ENCODE assay signal across 22 cellular contexts in the genomic region with DNA sequence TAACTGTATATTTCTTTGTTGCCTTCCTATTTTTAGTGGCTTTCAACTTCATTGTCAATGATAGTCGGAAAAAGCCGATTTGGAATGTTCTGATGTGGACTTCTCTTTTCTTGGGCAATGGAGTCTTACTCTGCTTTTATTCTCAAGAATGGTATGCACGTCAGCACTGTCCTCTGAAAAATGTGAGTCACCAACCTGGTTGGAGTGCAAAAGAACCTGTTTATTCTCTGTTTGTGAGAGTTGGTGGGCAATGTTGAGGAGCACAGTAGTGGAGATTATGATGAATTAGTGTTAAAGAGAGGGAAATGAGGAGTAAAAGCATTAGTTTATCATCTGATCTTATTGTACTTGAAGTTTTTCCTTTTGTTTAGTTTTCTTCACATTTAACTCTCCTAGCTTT. TPM values are rescaled to one million over a fixed set of nuclear protein-coding genes. Genes with fewer than 3 reads are reported as not detected.
A peak's percentile ranks its signal among the peaks of the same experiment; 100 is the strongest.
DNase-seq lines count a peak whose midpoint lies in the region; ATAC-seq and TF ChIP-seq lines count a peak whose summit lies in the region.
"Had no signal": no experiment of that assay in that cellular context is flagged by ENCODE, and none has a peak within 500 bp of the region (broad histone marks: within the 10 kb centered on the region; RNA-seq: fewer than 3 reads in every experiment).

No MANE protein-coding gene starts in this region.

- no peak for DNase-seq in stimulated activated naive CD8-positive, alpha-beta T cell treated with anti-CD3 and anti-CD28 coated beads, Interleukin-15, Interleukin-2, amounts not matched to agents 100 U/mL and 50 U/mL, for 24 hours
- DNase-seq in stimulated activated naive CD8-positive, alpha-beta T cell treated with anti-CD3 and anti-CD28 coated beads, Interleukin-15, amount 100 ng/mL, for 72 hours: no peak
- DNase-seq in activated naive CD8-positive, alpha-beta T cell treated with anti-CD3 and anti-CD28 coated beads for 36 hours: no peak
- DNase-seq in fibroblast of pulmonary artery (ENCODE audit: low read depth): peak; percentile 18
- no peak for DNase-seq in glomerular visceral epithelial cell (ENCODE audit: extremely low spot score)
- DNase-seq: ACHN, C1 segment of cervical spinal cord, DND-41, H7, HFFc6, KG1, NCI-H1694 treated with DMSO at 0.1 percent for 48 hours, NCI-H2107, NCI-H2227 treated with DMSO at 0.1 percent for 48 hours, NCI-H510A treated with DMSO at 0.1 percent for 48 hours, NCI-H774, PC-3 had no signal

- ATAC-seq in stimulated activated naive CD8-positive, alpha-beta T cell treated with anti-CD3 and anti-CD28 coated beads, Interleukin-15, Interleukin-2, amounts not matched to agents 100 U/mL and 50 U/mL, for 24 hours: peak; percentile 32
- no peak for ATAC-seq in stimulated activated naive CD8-positive, alpha-beta T cell treated with anti-CD3 and anti-CD28 coated beads, Interleukin-15, amount 100 ng/mL, for 72 hours
- no peak for ATAC-seq in HG03354 (IDR thresholded peaks at IDR 0.05; ENCODE audit: poor library complexity, severe bottlenecking, unreplicated experiment)
- ATAC-seq in GM18505 (IDR thresholded peaks at IDR 0.05; ENCODE audit: unreplicated experiment): no peak
- ATAC-seq: HepG2, PC-3 had no signal

- no peaks in the 10 kb centered on the region for H3K4me1 Mint-ChIP-seq in stimulated activated naive CD8-positive, alpha-beta T cell treated with anti-CD3 and anti-CD28 coated beads, Interleukin-15, amount 100 ng/mL, for 72 hours
- H3K4me1 Mint-ChIP-seq in activated naive CD8-positive, alpha-beta T cell treated with anti-CD3 and anti-CD28 coated beads for 36 hours: peaks cover 4% of the 10 kb centered on the region
- peaks cover 11% of the 10 kb centered on the region for H3K4me1 Mint-ChIP-seq in stimulated activated naive CD8-positive, alpha-beta T cell treated with anti-CD3 and anti-CD28 coated beads, Interleukin-15, Interleukin-2, amounts not matched to agents 100 ng/mL and 50 ng/mL, for 24 hours (ENCODE audit: low read depth)

- no peaks in the 10 kb centered on the region for H3K27me3 Mint-ChIP-seq in stimulated activated naive CD8-positive, alpha-beta T cell treated with anti-CD3 and anti-CD28 coated beads, Interleukin-15, amount 100 ng/mL, for 72 hours
- no peaks in the 10 kb centered on the region for H3K27me3 Mint-ChIP-seq in activated naive CD8-positive, alpha-beta T cell treated with anti-CD3 and anti-CD28 coated beads for 36 hours
- no peaks in the 10 kb centered on the region for H3K27me3 Mint-ChIP-seq in stimulated activated naive CD8-positive, alpha-beta T cell treated with anti-CD3 and anti-CD28 coated beads, Interleukin-15, Interleukin-2, amounts not matched to agents 100 ng/mL and 50 ng/mL, for 24 hours

- H3K36me3 Mint-ChIP-seq in activated naive CD8-positive, alpha-beta T cell treated with anti-CD3 and anti-CD28 coated beads for 36 hours: peaks cover 27% of the 10 kb centered on the region
- peaks cover 65% of the 10 kb centered on the region for H3K36me3 Mint-ChIP-seq in stimulated activated naive CD8-positive, alpha-beta T cell treated with anti-CD3 and anti-CD28 coated beads, Interleukin-15, Interleukin-2, amounts not matched to agents 100 ng/mL and 50 ng/mL, for 24 hours (ENCODE audit: low read depth)

- H3K4me3 ChIP-seq in fibroblast of pulmonary artery (replicated peaks; ENCODE audit: low read depth, low read length): no peak overlapping the region

- H3K27ac Mint-ChIP-seq in stimulated activated naive CD8-positive, alpha-beta T cell treated with anti-CD3 and anti-CD28 coated beads, Interleukin-15, amount 100 ng/mL, for 72 hours: no peak overlapping the region
- H3K27ac Mint-ChIP-seq in activated naive CD8-positive, alpha-beta T cell treated with anti-CD3 and anti-CD28 coated beads for 36 hours: peak overlapping the region; percentile 76
- peak overlapping the region; percentile 31 for H3K27ac Mint-ChIP-seq in stimulated activated naive CD8-positive, alpha-beta T cell treated with anti-CD3 and anti-CD28 coated beads, Interleukin-15, Interleukin-2, amounts not matched to agents 100 ng/mL and 50 ng/mL, for 24 hours
- H3K27ac Mint-ChIP-seq: HFFc6 had no signal

- H3K4me3 Mint-ChIP-seq in stimulated activated naive CD8-positive, alpha-beta T cell treated with anti-CD3 and anti-CD28 coated beads, Interleukin-15, amount 100 ng/mL, for 72 hours: no peak overlapping the region
- peak overlapping the region; percentile 22 for H3K4me3 Mint-ChIP-seq in activated naive CD8-positive, alpha-beta T cell treated with anti-CD3 and anti-CD28 coated beads for 36 hours
- H3K4me3 Mint-ChIP-seq in stimulated activated naive CD8-positive, alpha-beta T cell treated with anti-CD3 and anti-CD28 coated beads, Interleukin-15, Interleukin-2, amounts not matched to agents 100 ng/mL and 50 ng/mL, for 24 hours: no peak overlapping the region
- H3K4me3 Mint-ChIP-seq: HFFc6 had no signal

- no peaks in the 10 kb centered on the region for H3K9me3 Mint-ChIP-seq in stimulated activated naive CD8-positive, alpha-beta T cell treated with anti-CD3 and anti-CD28 coated beads, Interleukin-15, amount 100 ng/mL, for 72 hours
- no peaks in the 10 kb centered on the region for H3K9me3 Mint-ChIP-seq in activated naive CD8-positive, alpha-beta T cell treated with anti-CD3 and anti-CD28 coated beads for 36 hours
- H3K9me3 Mint-ChIP-seq in stimulated activated naive CD8-positive, alpha-beta T cell treated with anti-CD3 and anti-CD28 coated beads, Interleukin-15, Interleukin-2, amounts not matched to agents 100 ng/mL and 50 ng/mL, for 24 hours: no peaks in the 10 kb centered on the region
- H3K9me3 Mint-ChIP-seq: HFFc6 had no signal

- no peak for TF ChIP-seq POLR2A in GM18505 (IDR thresholded peaks at IDR 0.05; ENCODE audit: borderline replicate concordance, extremely low read depth, insufficient read depth, insufficient read length)

- TF ChIP-seq CTCF in fibroblast of pulmonary artery (IDR thresholded peaks at IDR 0.05; ENCODE audit: low read length, missing control alignments): no peak

RNA-seq across cellular contexts. Expression of a gene that starts 14.5 kb away (rescaled TPM):
- total RNA-seq in activated naive CD8-positive, alpha-beta T cell treated with anti-CD3 and anti-CD28 coated beads for 36 hours: under 1 TPM; 0.56 to 0.64 TPM
- total RNA-seq: G401, PC-3 had no signal

RNA-seq across cellular contexts. Expression of a gene that starts 57.7 kb away (rescaled TPM):
- 10 to 100 TPM; 86.2 to 90.9 TPM for total RNA-seq in activated naive CD8-positive, alpha-beta T cell treated with anti-CD3 and anti-CD28 coated beads for 36 hours

Comparison
In these comparisons a context has a peak if more than half of its experiments do, and no peak if none do; other contexts are left out.
1. H3K27ac Mint-ChIP-seq: peak in activated naive CD8-positive, alpha-beta T cell treated with anti-CD3 and anti-CD28 coated beads for 36 hours (single experiment) and stimulated activated naive CD8-positive, alpha-beta T cell treated with anti-CD3 and anti-CD28 coated beads, Interleukin-15, Interleukin-2, amounts not matched to agents 100 ng/mL and 50 ng/mL, for 24 hours (single experiment); none in stimulated activated naive CD8-positive, alpha-beta T cell treated with anti-CD3 and anti-CD28 coated beads, Interleukin-15, amount 100 ng/mL, for 72 hours (0 of 2).